Comparison of ENCODE assay signal across 10 cellular contexts in genomic region chr10:116888380-116889055, GRCh38. TPM values are rescaled to one million over a fixed set of nuclear protein-coding genes. Genes with fewer than 3 reads are reported as not detected.
DNase-seq lines count a peak whose midpoint lies in the region; ATAC-seq, FAIRE-seq and TF ChIP-seq lines count a peak whose summit lies in the region.
"Had no signal": no experiment of that assay in that cellular context is flagged by ENCODE, and none has a peak within 500 bp of the region (broad histone marks: within the 10 kb centered on the region; RNA-seq: fewer than 3 reads in every experiment).

No MANE protein-coding gene starts in this region.

- H3K9ac ChIP-seq in BLaER1 (no peak overlapping the region), NT2/D1 (ENCODE audit: insufficient read length, low read depth) (no peak overlapping the region), kidney (ENCODE audit: low read length in 2 of 2) (no peak overlapping the region)

- H3K27ac ChIP-seq in BLaER1 (peak overlapping the region; percentile 44; the same call in 1 of the 2 replicates), kidney (ENCODE audit: low read depth in 2 of 2, low read length in 2 of 2) (no peak overlapping the region)

- peak; percentile 57 for DNase-seq in NT2/D1 (ENCODE audit: low read depth, low spot score)
- peak; percentile 81 for DNase-seq in fibroblast of mammary gland (ENCODE audit: low read depth)
- DNase-seq in occipital lobe (lab: John Stamatoyannopoulos, UW), result peak; percentile 36
- DNase-seq in kidney, result no peak
- DNase-seq in GM19238 (ENCODE audit: insufficient read length, low spot score), result no peak
- DNase-seq: stimulated activated CD4-positive, alpha-beta T cell treated with anti-CD3 and anti-CD28 coated beads, Interleukin-4, amount 100 ng/mL, for 24 hours had no signal

- H3K27me3 ChIP-seq in BLaER1 (no peaks in the 10 kb centered on the region), NT2/D1 (ENCODE audit: insufficient read depth, insufficient read length) (no peaks in the 10 kb centered on the region)

- H3K36me3 ChIP-seq in BLaER1 (no peaks in the 10 kb centered on the region), NT2/D1 (ENCODE audit: insufficient read depth, insufficient read length, low read length) (no peaks in the 10 kb centered on the region), kidney (ENCODE audit: control insufficient read depth in 1 of 2, insufficient read depth in 2 of 2, low read length in 2 of 2) (no peaks in the 10 kb centered on the region)

- intact Hi-C loops in kidney (cut with DNase I), result no loop called here

- ATAC-seq in HG03196 (IDR thresholded peaks at IDR 0.05; ENCODE audit: unreplicated experiment), result no peak
- ATAC-seq in HG03025 (IDR thresholded peaks at IDR 0.05; ENCODE audit: low FRiP score, unreplicated experiment), result no peak

- H3K4me3 ChIP-seq in BLaER1, result no peak overlapping the region
- no peak overlapping the region for H3K4me3 ChIP-seq in NT2/D1 (ENCODE audit: insufficient read length, low read depth)
- H3K4me3 ChIP-seq in fibroblast of mammary gland (ENCODE audit: control insufficient read depth, low read depth, low read length), result no peak overlapping the region
- no peak overlapping the region for H3K4me3 ChIP-seq in kidney (ENCODE audit: low read length in 2 of 2)

- H3K4me2 ChIP-seq in BLaER1, result peak overlapping the region; percentile 68; the same call in 1 of the 2 replicates

- no peaks in the 10 kb centered on the region for H4K20me1 ChIP-seq in BLaER1

- no peak for TF ChIP-seq CTCF in fibroblast of mammary gland (conservative IDR thresholded peaks at IDR 0.05; ENCODE audit: control insufficient read depth, insufficient read depth, low read depth, low read length)
- no peak for TF ChIP-seq CTCF in kidney (IDR thresholded peaks at IDR 0.05; ENCODE audit: borderline replicate concordance, extremely low read depth, insufficient read depth)

- FAIRE-seq in kidney (lab: Jason Lieb, UNC), result no peak

- H3K4me1 ChIP-seq in BLaER1, result peaks cover 61% of the 10 kb centered on the region
- H3K4me1 ChIP-seq in NT2/D1 (ENCODE audit: insufficient read depth, insufficient read length), result peaks cover 7% of the 10 kb centered on the region
- H3K4me1 ChIP-seq in kidney (ENCODE audit: control insufficient read depth in 1 of 2, insufficient read depth in 1 of 2, low read depth in 1 of 2, low read length in 2 of 2), result peaks cover 6% of the 10 kb centered on the region in 2 donors

- no peaks in the 10 kb centered on the region for H3K9me3 ChIP-seq in BLaER1
- no peaks in the 10 kb centered on the region for H3K9me3 ChIP-seq in NT2/D1 (ENCODE audit: insufficient read depth, low read length)
- no peaks in the 10 kb centered on the region for H3K9me3 ChIP-seq in kidney (ENCODE audit: control insufficient read depth in 1 of 2, low read length in 2 of 2)

RNA-seq across cellular contexts. Expression of gene ENO4, which starts 39.2 kb away (rescaled TPM):
- total RNA-seq in occipital lobe (0.78 TPM), kidney (1.2 TPM)
- 0.52 TPM for polyA plus RNA-seq in kidney (ENCODE audit: insufficient read depth, low read depth, low replicate concordance)
- total RNA-seq: T-helper 1 cell treated with Interleukin-12 subunit alpha and Interleukin-12 subunit beta and Interleukin-4 antibody, amounts not matched to agents 30 ng/mL and 1 ng/mL, for 36 hours had no signal

Comparison
In these comparisons a context has a peak if more than half of its experiments do, and no peak if none do; other contexts are left out.
1. DNase-seq: peak in NT2/D1 (single experiment), fibroblast of mammary gland (single experiment) and occipital lobe (single experiment); none in kidney (single experiment) and GM19238 (single experiment).